Comparison of ENCODE assay signal across 14 cellular contexts in the genomic region with DNA sequence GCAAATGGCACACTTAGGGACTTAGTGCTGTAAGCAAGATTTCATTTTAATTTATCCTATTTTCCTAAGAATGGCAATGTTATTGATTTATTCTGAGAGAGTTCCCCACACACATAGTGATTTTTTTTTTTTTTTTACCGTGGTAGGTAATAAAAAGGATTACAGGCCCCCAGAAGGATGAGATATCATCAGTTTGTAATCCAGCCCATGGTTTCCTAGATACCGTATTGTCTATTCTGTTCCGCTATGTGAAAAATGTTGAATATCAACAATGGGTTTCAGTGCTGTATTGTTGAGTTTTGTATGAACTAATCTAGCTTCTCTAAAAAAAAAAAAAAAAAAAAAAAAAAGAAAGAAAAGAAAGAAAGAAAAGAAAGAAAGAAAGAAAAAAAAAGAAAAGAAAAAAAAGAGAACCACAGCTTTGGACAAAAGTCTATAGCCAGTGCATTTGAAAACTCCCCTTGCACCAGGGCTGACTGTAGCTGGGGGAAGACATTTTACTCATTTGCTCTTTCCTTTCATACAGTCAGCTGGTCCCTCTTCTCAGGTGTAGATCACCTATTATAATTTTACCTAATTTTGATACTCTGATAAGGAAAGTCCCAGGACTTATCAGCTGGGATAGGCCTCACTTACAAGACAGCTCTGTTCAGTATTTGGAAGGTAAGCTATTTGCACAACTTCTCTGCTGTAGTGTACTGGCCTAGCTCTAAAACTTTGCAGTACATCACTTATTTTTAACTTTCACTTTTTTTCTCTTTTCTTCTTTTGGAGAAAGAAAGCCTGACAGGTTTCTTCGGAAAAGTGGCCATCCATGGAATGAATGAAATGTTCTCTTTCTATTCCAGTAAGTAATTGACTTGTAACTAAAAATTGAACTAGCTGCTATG.
DNase-seq lines count a peak whose midpoint lies in the region; ATAC-seq, FAIRE-seq and TF ChIP-seq lines count a peak whose summit lies in the region.
"Had no signal": no experiment of that assay in that cellular context is flagged by ENCODE, and none has a peak within 500 bp of the region (broad histone marks: within the 10 kb centered on the region; RNA-seq: fewer than 3 reads in every experiment).

No MANE protein-coding gene starts in this region.

- H3K27me3 ChIP-seq in astrocyte (ENCODE audit: insufficient read depth, low read length) (no peaks in the 10 kb centered on the region), iPS DF 6.9 (ENCODE audit: control insufficient read depth, insufficient read depth, low read length) (no peaks in the 10 kb centered on the region), right lobe of liver (no peaks in the 10 kb centered on the region)
- H3K27me3 ChIP-seq in CD4-positive, alpha-beta memory T cell (ENCODE audit: insufficient read depth, low read length) = no peaks in the 10 kb centered on the region
- H3K27me3 ChIP-seq: pancreas, vagina had no signal

- ATAC-seq in stimulated activated memory B cell treated with anti-CD40 and anti-IgM and Interleukin-4, amounts not matched to agents 10 μg/mL and 1 μg/mL and 100 μg/mL, for 72 hours = peak; percentile 41
- ATAC-seq in GM21576 (IDR thresholded peaks at IDR 0.05; ENCODE audit: unreplicated experiment) (no peak), right lobe of liver (no peak)
- ATAC-seq: pancreas had no signal

- H3K4me2 ChIP-seq in astrocyte (ENCODE audit: low read length) = no peak overlapping the region

- peak; percentile 92 for DNase-seq in NCI-H146 treated with DMSO at 0.1 percent for 48 hours (lab: John Stamatoyannopoulos, UW; ENCODE audit: unreplicated experiment)
- peak; percentile 25 for DNase-seq in astrocyte (ENCODE audit: low read depth)
- peak; percentile 29 for DNase-seq in iPS DF 6.9 (ENCODE audit: low read depth, low spot score)
- no peak for DNase-seq in right lobe of liver
- no peak for DNase-seq in CD4-positive, alpha-beta memory T cell
- DNase-seq: activated CD4-positive, alpha-beta T cell treated with anti-CD3 and anti-CD28 coated beads for 4 hours; activated effector memory CD4-positive, alpha-beta T cell treated with Interleukin-2 at 50 U/mL for 16 hours; Caco-2; EL; pancreas had no signal

- TF ChIP-seq CTCF in astrocyte (IDR thresholded peaks at IDR 0.05; ENCODE audit: insufficient read depth, low read depth, low read length) = no peak
- TF ChIP-seq CTCF in right lobe of liver (IDR thresholded peaks at IDR 0.05) = no peak

- H3K27ac Mint-ChIP-seq in astrocyte (ENCODE audit: unreplicated experiment) = no peak overlapping the region
- H3K27ac Mint-ChIP-seq in stimulated activated memory B cell treated with anti-CD40 and anti-IgM and Interleukin-4, amounts not matched to agents 10 μg/mL and 1 μg/mL and 100 μg/mL, for 72 hours = no peak overlapping the region
- H3K27ac Mint-ChIP-seq in CD4-positive, alpha-beta memory T cell = no peak overlapping the region

- H3K36me3 ChIP-seq in astrocyte (ENCODE audit: insufficient read depth, low read length) = no peaks in the 10 kb centered on the region
- H3K36me3 ChIP-seq in iPS DF 6.9 (ENCODE audit: control insufficient read depth, insufficient read depth, low read length) = no peaks in the 10 kb centered on the region
- H3K36me3 ChIP-seq in right lobe of liver = no peaks in the 10 kb centered on the region
- no peaks in the 10 kb centered on the region for H3K36me3 ChIP-seq in CD4-positive, alpha-beta memory T cell (ENCODE audit: insufficient read depth, low read length)
- H3K36me3 ChIP-seq: pancreas, vagina had no signal

- H3K4me1 ChIP-seq in astrocyte (ENCODE audit: insufficient read depth, low read length) = no peaks in the 10 kb centered on the region
- no peaks in the 10 kb centered on the region; the same call in 1 of the 2 replicates for H3K4me1 ChIP-seq in iPS DF 6.9 (ENCODE audit: control insufficient read depth, insufficient read depth, low read length)
- H3K4me1 ChIP-seq in right lobe of liver = no peaks in the 10 kb centered on the region
- H3K4me1 ChIP-seq in CD4-positive, alpha-beta memory T cell (ENCODE audit: insufficient read depth, low read length) = no peaks in the 10 kb centered on the region
- H3K4me1 ChIP-seq: Caco-2, pancreas, vagina had no signal

- H3K79me2 ChIP-seq in astrocyte (ENCODE audit: insufficient read depth, low read length) = no peaks in the 10 kb centered on the region

- no peaks in the 10 kb centered on the region for H3K9me3 Mint-ChIP-seq in astrocyte (ENCODE audit: unreplicated experiment)
- no peaks in the 10 kb centered on the region for H3K9me3 Mint-ChIP-seq in stimulated activated memory B cell treated with anti-CD40 and anti-IgM and Interleukin-4, amounts not matched to agents 10 μg/mL and 1 μg/mL and 100 μg/mL, for 72 hours
- H3K9me3 Mint-ChIP-seq in CD4-positive, alpha-beta memory T cell = peaks cover 0 to 6% (median 3%) of the 10 kb centered on the region in 8 donors

- no peak overlapping the region for H2AFZ ChIP-seq in astrocyte (ENCODE audit: low read depth, low read length)

- no peaks in the 10 kb centered on the region for H3K36me3 Mint-ChIP-seq in astrocyte (ENCODE audit: low read depth, unreplicated experiment)
- H3K36me3 Mint-ChIP-seq in stimulated activated memory B cell treated with anti-CD40 and anti-IgM and Interleukin-4, amounts not matched to agents 10 μg/mL and 1 μg/mL and 100 μg/mL, for 72 hours = no peaks in the 10 kb centered on the region
- no peaks in the 10 kb centered on the region for H3K36me3 Mint-ChIP-seq in CD4-positive, alpha-beta memory T cell

- POLR2A ChIA-PET in CD4-positive, alpha-beta memory T cell (lab: Charles Lee; ENCODE audit: partially characterized antibody) = no interaction called here

- H3K4me3 ChIP-seq in astrocyte (ENCODE audit: insufficient read depth, low read depth, low read length) (no peak overlapping the region), iPS DF 6.9 (ENCODE audit: low read length) (no peak overlapping the region), right lobe of liver (no peak overlapping the region)
- no peak overlapping the region for H3K4me3 ChIP-seq in CD4-positive, alpha-beta memory T cell (ENCODE audit: low read length in 2 of 2)
- H3K4me3 ChIP-seq: pancreas, vagina had no signal

- peaks cover 8% of the 10 kb centered on the region for H3K4me1 Mint-ChIP-seq in astrocyte (ENCODE audit: low read depth, unreplicated experiment)
- no peaks in the 10 kb centered on the region for H3K4me1 Mint-ChIP-seq in stimulated activated memory B cell treated with anti-CD40 and anti-IgM and Interleukin-4, amounts not matched to agents 10 μg/mL and 1 μg/mL and 100 μg/mL, for 72 hours
- H3K4me1 Mint-ChIP-seq in CD4-positive, alpha-beta memory T cell = no peaks in the 10 kb centered on the region

- no CpG with 5 or more reads among the region's 4 CpGs for WGBS in iPS DF 6.9 (ENCODE audit: insufficient coverage, insufficient read length)
- WGBS in right lobe of liver (ENCODE audit: insufficient coverage, low coverage, low lambda C conversion rate, missing lambda C conversion rate) = 64% methylated on average over 4 of the region's 4 CpGs

- CTCF ChIA-PET in CD4-positive, alpha-beta memory T cell (lab: Charles Lee; ENCODE audit: partially characterized antibody) = no interaction called here

- peaks cover 2% of the 10 kb centered on the region for H3K27me3 Mint-ChIP-seq in astrocyte (ENCODE audit: low read depth, unreplicated experiment)
- H3K27me3 Mint-ChIP-seq in stimulated activated memory B cell treated with anti-CD40 and anti-IgM and Interleukin-4, amounts not matched to agents 10 μg/mL and 1 μg/mL and 100 μg/mL, for 72 hours = no peaks in the 10 kb centered on the region
- H3K27me3 Mint-ChIP-seq in CD4-positive, alpha-beta memory T cell = no peaks in the 10 kb centered on the region

- no peak for FAIRE-seq in astrocyte (lab: Jason Lieb, UNC)
- FAIRE-seq: pancreas, TTC549 had no signal

- H3K4me3 Mint-ChIP-seq in astrocyte (ENCODE audit: unreplicated experiment) = no peak overlapping the region
- H3K4me3 Mint-ChIP-seq in stimulated activated memory B cell treated with anti-CD40 and anti-IgM and Interleukin-4, amounts not matched to agents 10 μg/mL and 1 μg/mL and 100 μg/mL, for 72 hours = no peak overlapping the region
- no peak overlapping the region for H3K4me3 Mint-ChIP-seq in CD4-positive, alpha-beta memory T cell

- H3K9me3 ChIP-seq in astrocyte (ENCODE audit: insufficient read depth, low read depth, low read length) = no peaks in the 10 kb centered on the region
- H3K9me3 ChIP-seq in iPS DF 6.9 (ENCODE audit: control insufficient read depth, insufficient read depth, low read length) = no peaks in the 10 kb centered on the region
- H3K9me3 ChIP-seq in right lobe of liver = no peaks in the 10 kb centered on the region
- no peaks in the 10 kb centered on the region for H3K9me3 ChIP-seq in CD4-positive, alpha-beta memory T cell (ENCODE audit: control insufficient read depth in 1 of 2, low read length in 2 of 2)
- H3K9me3 ChIP-seq: Caco-2, pancreas, vagina had no signal

- H4K20me1 ChIP-seq in astrocyte (ENCODE audit: insufficient read depth, low read length) = no peaks in the 10 kb centered on the region

- intact Hi-C loops in right lobe of liver (cut with DNase I) = no loop called here
- intact Hi-C loops in CD4-positive, alpha-beta memory T cell (cut with micrococcal nuclease) = no loop called here

- H3K9ac ChIP-seq in astrocyte (ENCODE audit: low read length) = no peak overlapping the region

- H3K27ac ChIP-seq in astrocyte (ENCODE audit: low read depth, low read length) = no peak overlapping the region
- H3K27ac ChIP-seq in iPS DF 6.9 (ENCODE audit: low read length) = no peak overlapping the region
- H3K27ac ChIP-seq in right lobe of liver = no peak overlapping the region
- H3K27ac ChIP-seq in CD4-positive, alpha-beta memory T cell (ENCODE audit: low read depth, low read length) = no peak overlapping the region
- H3K27ac ChIP-seq: pancreas, vagina had no signal

- TF ChIP-seq POLR2A in right lobe of liver (IDR thresholded peaks at IDR 0.05) = no peak

Comparison
In these comparisons a context has a peak if more than half of its experiments do, and no peak if none do; other contexts are left out.
1. DNase-seq: peak in NCI-H146 treated with DMSO at 0.1 percent for 48 hours (single experiment), astrocyte (single experiment) and iPS DF 6.9 (single experiment); none in right lobe of liver (0 of 3) and CD4-positive, alpha-beta memory T cell (0 of 5).